ENCODE assay signal across 10 cellular contexts in the genomic region with DNA sequence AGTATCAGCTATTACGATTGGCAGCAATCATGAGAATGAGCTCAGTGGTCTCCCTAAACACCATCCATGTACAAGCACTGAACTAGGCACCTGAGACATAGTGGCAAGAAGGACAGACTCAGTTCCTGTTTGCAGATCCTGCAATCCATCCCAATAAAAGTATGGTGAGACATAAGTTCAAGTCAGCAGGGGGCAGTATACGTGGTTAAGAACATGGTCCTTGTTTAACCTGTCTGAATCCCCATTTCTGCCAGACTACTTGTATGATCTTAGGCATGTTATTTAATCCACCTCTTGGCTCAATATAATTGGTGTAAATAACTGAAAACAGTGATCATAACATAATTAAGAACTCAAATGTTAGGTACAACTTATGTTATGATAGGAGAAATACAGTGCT. TPM values are rescaled to one million over a fixed set of nuclear protein-coding genes. Genes with fewer than 3 reads are reported as not detected.
DNase-seq lines count a peak whose midpoint lies in the region; ATAC-seq lines count a peak whose summit lies in the region.
"Had no signal": no experiment of that assay in that cellular context is flagged by ENCODE, and none has a peak within 500 bp of the region (broad histone marks: within the 10 kb centered on the region; RNA-seq: fewer than 3 reads in every experiment).

No MANE protein-coding gene starts in this region.

- H3K4me3 Mint-ChIP-seq in activated T-cell treated with anti-CD3 and anti-CD28 coated beads, Interleukin-2, amount 50 U/mL, for 24 hours: no peak overlapping the region
- H3K4me3 Mint-ChIP-seq: activated naive CD8-positive, alpha-beta T cell treated with anti-CD3 and anti-CD28 coated beads, Interleukin-2, amount 10 ng/mL, durations not matched to agents 7 days and 5 days had no signal

- peaks cover 12% of the 10 kb centered on the region for H3K9me3 Mint-ChIP-seq in activated T-cell treated with anti-CD3 and anti-CD28 coated beads, Interleukin-2, amount 50 U/mL, for 24 hours
- H3K9me3 Mint-ChIP-seq: activated naive CD8-positive, alpha-beta T cell treated with anti-CD3 and anti-CD28 coated beads, Interleukin-2, amount 10 ng/mL, durations not matched to agents 7 days and 5 days had no signal

- DNase-seq in AML-193 (lab: John Stamatoyannopoulos, UW) (peak; percentile 42 to 43), RPMI7951 (ENCODE audit: low read depth) (peak; percentile 27), germinal center (ENCODE audit: low spot score) (peak; percentile 12), NCI-H146 (lab: John Stamatoyannopoulos, UW) (no peak), C1 segment of cervical spinal cord (lab: John Stamatoyannopoulos, UW) (no peak)
- no peak for DNase-seq in activated T-cell treated with anti-CD3 and anti-CD28 coated beads, Interleukin-2, amount 50 U/mL, for 24 hours
- DNase-seq: activated naive CD8-positive, alpha-beta T cell treated with anti-CD3 and anti-CD28 coated beads, Interleukin-2, amount 10 ng/mL, durations not matched to agents 7 days and 5 days; retina had no signal

- ATAC-seq in GM21526 (IDR thresholded peaks at IDR 0.05; ENCODE audit: low FRiP score, unreplicated experiment) (peak; percentile 57), HG03565 (IDR thresholded peaks at IDR 0.05; ENCODE audit: unreplicated experiment) (no peak)

- no peaks in the 10 kb centered on the region for H3K4me1 Mint-ChIP-seq in activated T-cell treated with anti-CD3 and anti-CD28 coated beads, Interleukin-2, amount 50 U/mL, for 24 hours (ENCODE audit: low read depth)
- H3K4me1 Mint-ChIP-seq: activated naive CD8-positive, alpha-beta T cell treated with anti-CD3 and anti-CD28 coated beads, Interleukin-2, amount 10 ng/mL, durations not matched to agents 7 days and 5 days had no signal

- H3K36me3 Mint-ChIP-seq in activated T-cell treated with anti-CD3 and anti-CD28 coated beads, Interleukin-2, amount 50 U/mL, for 24 hours (ENCODE audit: low read depth): peaks cover 73% of the 10 kb centered on the region

- no peaks in the 10 kb centered on the region for H3K27me3 Mint-ChIP-seq in activated T-cell treated with anti-CD3 and anti-CD28 coated beads, Interleukin-2, amount 50 U/mL, for 24 hours
- H3K27me3 Mint-ChIP-seq: activated naive CD8-positive, alpha-beta T cell treated with anti-CD3 and anti-CD28 coated beads, Interleukin-2, amount 10 ng/mL, durations not matched to agents 7 days and 5 days had no signal

- no peak overlapping the region for H3K27ac Mint-ChIP-seq in activated T-cell treated with anti-CD3 and anti-CD28 coated beads, Interleukin-2, amount 50 U/mL, for 24 hours
- H3K27ac Mint-ChIP-seq: activated naive CD8-positive, alpha-beta T cell treated with anti-CD3 and anti-CD28 coated beads, Interleukin-2, amount 10 ng/mL, durations not matched to agents 7 days and 5 days had no signal

RNA-seq across cellular contexts. Expression of a gene that starts 33.2 kb away (rescaled TPM):
- total RNA-seq in RPMI7951 (2014; rRNA removed; shearing (Covaris generic)): 63.8 and 65.1 TPM in 2 replicates

RNA-seq across cellular contexts. Expression of a gene that starts 56.9 kb away (rescaled TPM):
- 11.4 and 13.1 TPM in 2 replicates for total RNA-seq in RPMI7951 (2014; rRNA removed; shearing (Covaris generic))

Comparison
In these comparisons a context has a peak if more than half of its experiments do, and no peak if none do; other contexts are left out.
1. DNase-seq: peak in AML-193 (2 of 2), RPMI7951 (single experiment) and germinal center (single experiment); none in NCI-H146 (single experiment), activated T-cell treated with anti-CD3 and anti-CD28 coated beads, Interleukin-2, amount 50 U/mL, for 24 hours (single experiment) and C1 segment of cervical spinal cord (0 of 14).